1 cellular context compared by ENCODE assay signal in the genomic region with DNA sequence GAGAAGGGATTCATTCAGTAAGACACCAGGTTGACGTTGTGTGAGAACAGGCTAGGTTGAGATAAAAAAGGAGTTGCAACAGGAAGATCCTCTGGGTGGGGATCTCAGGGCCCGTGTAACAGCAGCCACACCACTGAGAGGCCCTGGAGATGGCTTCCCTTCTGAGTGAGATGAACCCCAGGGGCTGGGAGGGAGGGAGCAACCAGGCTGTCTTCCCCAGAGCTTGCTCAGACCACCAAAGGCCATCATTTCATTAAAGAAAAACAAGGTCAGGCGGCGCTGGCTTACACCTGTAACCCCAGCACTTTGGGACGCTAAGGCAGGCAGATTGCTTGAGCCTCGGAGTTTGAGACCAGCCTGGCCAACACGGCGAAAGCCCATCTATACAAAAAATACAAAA.
TF ChIP-seq lines count a peak whose summit lies in the region.

No MANE protein-coding gene starts in this region.

TF ChIP-seq in H1, 55 proteins besides CTCF, POLR2A, EP300 and RAD21 (continued from another document):
- TF ChIP-seq CHD1 (IDR thresholded peaks at IDR 0.05; ENCODE audit: low read depth, low read length) (no peak), YY1 (IDR thresholded peaks at IDR 0.05; ENCODE audit: low read depth, low read length) (no peak), RBBP5 (IDR thresholded peaks at IDR 0.05; ENCODE audit: borderline replicate concordance, low read depth, low read length) (no peak), ZNF274 (IDR thresholded peaks at IDR 0.05; ENCODE audit: borderline replicate concordance, extremely low read depth, low read length) (no peak), SP1 (IDR thresholded peaks at IDR 0.05; ENCODE audit: low read depth, low read length) (no peak), SIN3A (conservative IDR thresholded peaks at IDR 0.05 in 1 of 2, IDR thresholded peaks at IDR 0.05 in 1 of 2; ENCODE audit: low read depth in 1 of 2, low read length in 2 of 2) (no peak), MAFK (IDR thresholded peaks at IDR 0.05; ENCODE audit: low read depth, low read length) (no peak), SP2 (IDR thresholded peaks at IDR 0.05; ENCODE audit: low read length) (no peak), SAP30 (IDR thresholded peaks at IDR 0.05; ENCODE audit: insufficient read depth, insufficient replicate concordance, low read length) (no peak), POU5F1 (IDR thresholded peaks at IDR 0.05; ENCODE audit: low read depth, low read length) (no peak), CBX8 (IDR thresholded peaks at IDR 0.05; ENCODE audit: borderline replicate concordance, low read depth, low read length) (no peak), EGR1 (IDR thresholded peaks at IDR 0.05; ENCODE audit: borderline replicate concordance, low read depth, low read length) (no peak), JUND (IDR thresholded peaks at IDR 0.05; ENCODE audit: low read length) (no peak)
